Comparison of ENCODE assay signal across 8 cellular contexts in genomic region chr3:50652709-50653108, GRCh38. TPM values are rescaled to one million over a fixed set of nuclear protein-coding genes. Genes with fewer than 3 reads are reported as not detected.
DNase-seq lines count a peak whose midpoint lies in the region; TF ChIP-seq lines count a peak whose summit lies in the region.

No MANE protein-coding gene starts in this region.

- TF ChIP-seq POLR2A in ovary (IDR thresholded peaks at IDR 0.05), result no peak

- H3K27me3 ChIP-seq in ovary, result no peaks in the 10 kb centered on the region

- 76 to 92% (median 84%) methylated on average over 2 of the region's 2 CpGs for WGBS in ovary, 3 donors

- DNase-seq in ELF-1 (ENCODE audit: low read depth, low spot score) (peak; percentile 64), MV-4-11 (lab: John Stamatoyannopoulos, UW) (peak; percentile 38), activated T-cell treated with anti-CD3 and anti-CD28 coated beads for 48 hours (ENCODE audit: low read depth) (peak; percentile 37), fibroblast of the aortic adventitia (ENCODE audit: low read depth) (no peak), NCI-H2029 treated with DMSO at 0.1 percent for 48 hours (lab: John Stamatoyannopoulos, UW) (no peak), ovary (no peak), posterior vena cava (ENCODE audit: low spot score) (no peak)
- peak; percentile 71 for DNase-seq in stimulated activated CD4-positive, alpha-beta T cell treated with anti-CD3 and anti-CD28 coated beads, Interleukin-15, amount 100 ng/mL, for 24 hours

- H3K9me3 ChIP-seq in ovary, result no peaks in the 10 kb centered on the region

- peak; percentile 31 for TF ChIP-seq CTCF in fibroblast of the aortic adventitia (IDR thresholded peaks at IDR 0.05; ENCODE audit: insufficient read depth, low read length)
- peak in 1 of 3 donors; percentile 10 for TF ChIP-seq CTCF in ovary (IDR thresholded peaks at IDR 0.05)

- TF ChIP-seq EP300 in ovary (IDR thresholded peaks at IDR 0.05), result no peak

- peaks cover 4% of the 10 kb centered on the region for H3K4me1 ChIP-seq in ovary (ENCODE audit: insufficient read depth)

- H3K4me3 ChIP-seq in fibroblast of the aortic adventitia (ENCODE audit: low read depth, low read length) (no peak overlapping the region), ovary (no peak overlapping the region)

- H3K36me3 ChIP-seq in ovary, result no peaks in the 10 kb centered on the region

- H3K27ac ChIP-seq in ovary, result no peak overlapping the region

- intact Hi-C loops in ovary (cut with DNase I), result no loop called here
- intact Hi-C loops in posterior vena cava (cut with DNase I), result no loop called here

RNA-seq across cellular contexts. Expression of gene DOCK3, which starts 22.0 kb away (rescaled TPM):
- total RNA-seq in fibroblast of the aortic adventitia (ENCODE audit: low replicate concordance) (0.36 and 0.41 TPM in 2 replicates), ovary (under 1 TPM in 6 of 7 donors, not detected in 1; 0.17 to 0.71 (median 0.27) TPM), posterior vena cava (1 to 10 TPM in 1 of 2 donors, under 1 TPM in 1; 0.60 to 2.4 TPM)
- polyA plus RNA-seq in ovary, result under 1 TPM; 0.04 to 0.67 TPM

RNA-seq across cellular contexts. Expression of gene MAPKAPK3, which starts 35.8 kb away (rescaled TPM):
- total RNA-seq in fibroblast of the aortic adventitia (ENCODE audit: low replicate concordance), result 16.0 and 55.2 TPM in 2 replicates
- 10 to 100 TPM; 16.9 to 34.6 (median 29.3) TPM for total RNA-seq in ovary
- 10 to 100 TPM; 15.8 to 44.7 TPM for polyA plus RNA-seq in ovary
- 10 to 100 TPM; 21.8 to 32.9 TPM for total RNA-seq in posterior vena cava

RNA-seq across cellular contexts. Expression of gene CISH, which starts 41.1 kb away (rescaled TPM):
- 0.98 and 1.4 TPM in 2 replicates for total RNA-seq in fibroblast of the aortic adventitia (ENCODE audit: low replicate concordance)
- 10 to 100 TPM in 6 of 7 donors, 1 to 10 TPM in 1; 6.2 to 28.0 (median 24.7) TPM for total RNA-seq in ovary
- polyA plus RNA-seq in ovary, result 10 to 100 TPM in 1 of 2 donors, 1 to 10 TPM in 1; 6.5 to 21.9 TPM
- total RNA-seq in posterior vena cava, result 10 to 100 TPM in 1 of 2 donors, 1 to 10 TPM in 1; 8.6 to 12.5 TPM

Comparison
In these comparisons a context has a peak if more than half of its experiments do, and no peak if none do; other contexts are left out.
1. DNase-seq: peak in ELF-1 (single experiment), MV-4-11 (single experiment), activated T-cell treated with anti-CD3 and anti-CD28 coated beads for 48 hours (single experiment) and stimulated activated CD4-positive, alpha-beta T cell treated with anti-CD3 and anti-CD28 coated beads, Interleukin-15, amount 100 ng/mL, for 24 hours (single experiment); none in fibroblast of the aortic adventitia (single experiment), NCI-H2029 treated with DMSO at 0.1 percent for 48 hours (single experiment), ovary (0 of 5) and posterior vena cava (single experiment).